8 cellular contexts compared by ENCODE assay signal in genomic region chr12:57632898-57633825, GRCh38. TPM values are rescaled to one million over a fixed set of nuclear protein-coding genes. Genes with fewer than 3 reads are reported as not detected.
DNase-seq lines count a peak whose midpoint lies in the region; ATAC-seq lines count a peak whose summit lies in the region.

B4GALNT1 (minus strand) TSS chr12:57633201; CDS start chr12:57632132, 1,069 bp downstream.

- peak within 1 kb of the TSS; percentile 69 for H3K4me3 ChIP-seq in HAP-1

- no peaks in the 10 kb centered on the region for H3K9me3 ChIP-seq in HAP-1

- in situ Hi-C loops in HAP-1 (cut with MboI; ENCODE audit: low sequenced_read_pairs) = no loop called here

- no peaks in the 10 kb centered on the region for H3K36me3 Mint-ChIP-seq in T-helper 1 cell treated with Interleukin-12 subunit alpha and Interleukin-12 subunit beta and Interleukin-4 antibody, amounts not matched to agents 30 μg/mL and 1 μg/mL, for 36 hours (ENCODE audit: low read depth)

- DNase-seq in GM03348 (ENCODE audit: low spot score) (peak; percentile 90), HAP-1 (ENCODE audit: low spot score in 2 of 2) (peak; percentile 73 to 83), NCI-H1092 treated with DMSO at 0.1 percent for 48 hours (lab: John Stamatoyannopoulos, UW) (peak; percentile 67), astrocyte of the hippocampus (ENCODE audit: low read depth, low spot score) (peak; percentile 87), hypothalamus (lab: John Stamatoyannopoulos, UW) (peak in 29 of 51 donors; percentile 9 to 76 (median 42)), sciatic nerve (ENCODE audit: low spot score) (peak; percentile 70)

- no peaks in the 10 kb centered on the region for H3K27me3 ChIP-seq in HAP-1 (ENCODE audit: low read depth)

- H3K4me1 Mint-ChIP-seq in T-helper 1 cell treated with Interleukin-12 subunit alpha and Interleukin-12 subunit beta and Interleukin-4 antibody, amounts not matched to agents 30 μg/mL and 1 μg/mL, for 36 hours (ENCODE audit: low read depth) = peaks cover 8% of the 10 kb centered on the region

- H3K4me1 ChIP-seq in HAP-1 = peaks cover 11% of the 10 kb centered on the region

- intact Hi-C loops in sciatic nerve (cut with DNase I) = loop anchor here (1.0 kb wide), 1 partner anchor 47 kb away; no protein-coding TSS in a partner anchor

- no peaks in the 10 kb centered on the region for H3K9me3 Mint-ChIP-seq in T-helper 1 cell treated with Interleukin-12 subunit alpha and Interleukin-12 subunit beta and Interleukin-4 antibody, amounts not matched to agents 30 μg/mL and 1 μg/mL, for 36 hours

- peak; percentile 77 for ATAC-seq in sciatic nerve
- no peak for ATAC-seq in GM18873 (IDR thresholded peaks at IDR 0.05; ENCODE audit: low FRiP score, unreplicated experiment)

- H3K4me3 Mint-ChIP-seq in T-helper 1 cell treated with Interleukin-12 subunit alpha and Interleukin-12 subunit beta and Interleukin-4 antibody, amounts not matched to agents 30 μg/mL and 1 μg/mL, for 36 hours = peak within 1 kb of the TSS; percentile 73

- H3K36me3 ChIP-seq in HAP-1 (replicated peaks) = peaks cover 6% of the 10 kb centered on the region

- peaks cover 69% of the 10 kb centered on the region for H3K27me3 Mint-ChIP-seq in T-helper 1 cell treated with Interleukin-12 subunit alpha and Interleukin-12 subunit beta and Interleukin-4 antibody, amounts not matched to agents 30 μg/mL and 1 μg/mL, for 36 hours (ENCODE audit: low read depth)

- H3K27ac Mint-ChIP-seq in T-helper 1 cell treated with Interleukin-12 subunit alpha and Interleukin-12 subunit beta and Interleukin-4 antibody, amounts not matched to agents 30 μg/mL and 1 μg/mL, for 36 hours = no peak within 1 kb of the TSS

RNA-seq across cellular contexts. Expression of gene B4GALNT1, which starts in this region (rescaled TPM):
- 16.6 TPM for total RNA-seq in sciatic nerve
